Comparison of ENCODE assay signal across 19 cellular contexts in the genomic region with DNA sequence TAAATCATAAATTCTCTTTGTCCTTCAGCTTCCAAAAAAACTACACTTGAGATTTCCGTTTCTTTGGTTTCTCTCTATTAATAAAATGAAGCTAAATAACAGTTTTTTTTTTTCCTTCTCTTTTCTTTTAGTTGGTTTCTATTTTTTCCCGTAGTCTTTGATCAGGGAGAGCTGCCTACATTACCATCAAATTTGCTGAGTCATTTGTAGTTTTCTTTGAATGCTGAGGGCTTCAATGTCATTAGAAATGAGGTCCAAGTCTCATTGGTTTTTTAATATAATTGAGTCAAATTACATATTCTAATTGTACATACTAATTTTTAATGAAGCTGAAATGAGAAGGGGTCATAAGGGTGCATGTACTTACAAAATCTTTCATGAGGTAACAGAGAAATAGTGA.
A peak's percentile ranks its signal among the peaks of the same experiment; 100 is the strongest.
DNase-seq lines count a peak whose midpoint lies in the region; ATAC-seq, FAIRE-seq and TF ChIP-seq lines count a peak whose summit lies in the region.
"Had no signal": no experiment of that assay in that cellular context is flagged by ENCODE, and none has a peak within 500 bp of the region (broad histone marks: within the 10 kb centered on the region; RNA-seq: fewer than 3 reads in every experiment).

No MANE protein-coding gene starts in this region.

- in situ Hi-C loops in HepG2 (cut with HindIII; ENCODE audit: extremely low pct_ligation_motif_present, low pct_unique_long_range_greater_than_20kb), result no loop called here
- in situ Hi-C loops in K562 (cut with MboI), result no loop called here

- H3K36me3 Mint-ChIP-seq in GM23338 (ENCODE audit: low read depth), result no peaks in the 10 kb centered on the region
- H3K36me3 Mint-ChIP-seq: CD14-positive monocyte had no signal

- H3K27me3 ChIP-seq in HepG2 (ENCODE audit: control insufficient read depth in 1 of 2, insufficient read depth in 2 of 2, low read length in 2 of 2), result no peaks in the 10 kb centered on the region
- H3K27me3 ChIP-seq in right lobe of liver, result no peaks in the 10 kb centered on the region
- H3K27me3 ChIP-seq in GM23338 (ENCODE audit: insufficient read depth), result no peaks in the 10 kb centered on the region
- H3K27me3 ChIP-seq in K562 (ENCODE audit: control insufficient read depth in 2 of 2, insufficient read depth in 2 of 2, low read length in 2 of 2), result no peaks in the 10 kb centered on the region
- no peaks in the 10 kb centered on the region for H3K27me3 ChIP-seq in esophagus muscularis mucosa
- no peaks in the 10 kb centered on the region for H3K27me3 ChIP-seq in small intestine (ENCODE audit: control insufficient read depth in 2 of 2, insufficient read depth in 2 of 2, low read length in 2 of 2)

- H3K9me2 ChIP-seq in GM23338 (ENCODE audit: insufficient read depth), result peaks cover 3% of the 10 kb centered on the region

- H3K4me1 ChIP-seq in HepG2 (ENCODE audit: insufficient read depth, low read length), result no peaks in the 10 kb centered on the region
- peaks cover 0 to 26% (median 5%) of the 10 kb centered on the region in 4 donors for H3K4me1 ChIP-seq in right lobe of liver
- H3K4me1 ChIP-seq in GM23338 (ENCODE audit: insufficient read depth), result no peaks in the 10 kb centered on the region; the same call in 1 of the 2 replicates
- no peaks in the 10 kb centered on the region for H3K4me1 ChIP-seq in K562 (replicated peaks in 1 of 2; ENCODE audit: control insufficient read depth in 2 of 2, insufficient read depth in 2 of 2, low read length in 2 of 2)
- no peaks in the 10 kb centered on the region for H3K4me1 ChIP-seq in esophagus muscularis mucosa
- no peaks in the 10 kb centered on the region for H3K4me1 ChIP-seq in small intestine (ENCODE audit: control insufficient read depth in 2 of 2, insufficient read depth in 1 of 2, low read depth in 1 of 2, low read length in 1 of 2)
- H3K4me1 ChIP-seq: HAP-1 had no signal

- H3F3A ChIP-seq in GM23338 (replicated peaks; ENCODE audit: low read depth), result no peaks in the 10 kb centered on the region

- H3K9me3 Mint-ChIP-seq in GM23338, result no peaks in the 10 kb centered on the region

- no peak overlapping the region for H3K4me3 Mint-ChIP-seq in GM23338
- H3K4me3 Mint-ChIP-seq: CD14-positive monocyte; CD4-positive, alpha-beta T cell; CD8-positive, alpha-beta memory T cell; HFFc6 had no signal

- no peaks in the 10 kb centered on the region for H4K20me1 ChIP-seq in HepG2 (ENCODE audit: insufficient read depth, low read length)
- no peaks in the 10 kb centered on the region for H4K20me1 ChIP-seq in GM23338 (replicated peaks; ENCODE audit: insufficient read depth)
- H4K20me1 ChIP-seq in K562 (replicated peaks; ENCODE audit: control insufficient read depth, insufficient read depth, low read length), result no peaks in the 10 kb centered on the region

- no peaks in the 10 kb centered on the region for H3K4me1 Mint-ChIP-seq in GM23338
- H3K4me1 Mint-ChIP-seq: CD8-positive, alpha-beta memory T cell had no signal

- no peak for TF ChIP-seq POLR2A in HepG2 (IDR thresholded peaks at IDR 0.05; ENCODE audit: insufficient read depth in 1 of 2, low read depth in 2 of 2, low read length in 2 of 2)
- TF ChIP-seq POLR2A in right lobe of liver (IDR thresholded peaks at IDR 0.05), result no peak
- TF ChIP-seq POLR2A in K562 (conservative IDR thresholded peaks at IDR 0.05), result no peak
- TF ChIP-seq POLR2A in esophagus muscularis mucosa (IDR thresholded peaks at IDR 0.05; ENCODE audit: low read depth), result no peak

- H3K27ac Mint-ChIP-seq in GM23338, result peak overlapping the region; percentile 33
- H3K27ac Mint-ChIP-seq: CD14-positive monocyte; CD4-positive, alpha-beta T cell; CD8-positive, alpha-beta memory T cell; HFFc6 had no signal

- intact Hi-C loops in HepG2 (cut with micrococcal nuclease; ENCODE audit: unreplicated experiment) (no loop called here), right lobe of liver (cut with DNase I) (no loop called here), K562 (cut with micrococcal nuclease) (no loop called here), esophagus muscularis mucosa (cut with DNase I) (no loop called here)

- no peak overlapping the region for H3K4me3 ChIP-seq in HepG2 (replicated peaks in 1 of 3; ENCODE audit: insufficient read depth in 1 of 3, low read depth in 2 of 3, low read length in 3 of 3)
- H3K4me3 ChIP-seq in right lobe of liver, result no peak overlapping the region
- H3K4me3 ChIP-seq in GM23338, result no peak overlapping the region
- H3K4me3 ChIP-seq in K562, result no peak overlapping the region
- H3K4me3 ChIP-seq in esophagus muscularis mucosa, result no peak overlapping the region
- H3K4me3 ChIP-seq in small intestine (ENCODE audit: low read depth in 1 of 2, low read length in 2 of 2), result no peak overlapping the region
- H3K4me3 ChIP-seq: HAP-1 had no signal

- H3K4me2 ChIP-seq in HepG2 (ENCODE audit: low read depth, low read length) (no peak overlapping the region), GM23338 (no peak overlapping the region), K562 (ENCODE audit: insufficient read depth, low read length) (no peak overlapping the region)

- WGBS in HepG2 (ENCODE audit: low lambda C conversion rate), result 7% methylated on average over 2 of the region's 2 CpGs
- WGBS in right lobe of liver (ENCODE audit: insufficient coverage, low coverage, low lambda C conversion rate, missing lambda C conversion rate), result 42% methylated on average over 2 of the region's 2 CpGs
- 20% methylated on average over 1 of the region's 2 CpGs for WGBS in K562 (ENCODE audit: insufficient coverage, low coverage, missing lambda C conversion rate)
- 70% methylated on average over 2 of the region's 2 CpGs for WGBS in esophagus muscularis mucosa
- 54 to 73% (median 59%) methylated on average over 2 of the region's 2 CpGs for whole genome bisulfite sequencing in small intestine, 3 donors

- no peak overlapping the region for H3K9ac ChIP-seq in HepG2 (ENCODE audit: insufficient read depth, low read depth, low read length)
- H3K9ac ChIP-seq in K562 (ENCODE audit: insufficient read depth in 1 of 2, low read depth in 2 of 2, low read length in 2 of 2), result no peak overlapping the region

- H3K9me3 ChIP-seq in HepG2 (ENCODE audit: low read length) (no peaks in the 10 kb centered on the region), right lobe of liver (no peaks in the 10 kb centered on the region), K562 (replicated peaks; ENCODE audit: control insufficient read depth, insufficient read depth, low read depth, low read length) (no peaks in the 10 kb centered on the region), esophagus muscularis mucosa (no peaks in the 10 kb centered on the region), small intestine (ENCODE audit: control insufficient read depth, low read depth) (no peaks in the 10 kb centered on the region)
- H3K9me3 ChIP-seq: HAP-1 had no signal

- BruUV-seq in HepG2 (replicated peaks; lab: Mats Ljungman, UMichigan) (no TSS peak), K562 (replicated peaks; lab: Mats Ljungman, UMichigan) (no TSS peak)

- CTCF ChIA-PET in HepG2 (lab: Yijun Ruan, JAX; ENCODE audit: low intra/inter-chr PET ratio, low total read pairs), result no interaction called here
- CTCF ChIA-PET in K562 (lab: Yijun Ruan, JAX; ENCODE audit: low intra/inter-chr PET ratio), result no interaction called here

- H3K27me3 Mint-ChIP-seq in GM23338 (ENCODE audit: insufficient read depth, low read depth, poor library complexity), result no peaks in the 10 kb centered on the region
- H3K27me3 Mint-ChIP-seq: CD4-positive, alpha-beta T cell; CD8-positive, alpha-beta memory T cell had no signal

- H3K79me2 ChIP-seq in HepG2 (ENCODE audit: insufficient read depth, low read length) (no peaks in the 10 kb centered on the region), GM23338 (replicated peaks; ENCODE audit: insufficient read depth) (no peaks in the 10 kb centered on the region), K562 (ENCODE audit: control insufficient read depth, insufficient read depth, low read length) (no peaks in the 10 kb centered on the region)

- no peak for TF ChIP-seq EP300 in HepG2 (IDR thresholded peaks at IDR 0.05; ENCODE audit: low read depth in 2 of 2, low read length in 2 of 2)
- no peak for TF ChIP-seq EP300 in HepG2 (CRISPR knock-in tag; IDR thresholded peaks at IDR 0.05; ENCODE audit: borderline replicate concordance)
- no peak for TF ChIP-seq EP300 in K562 (IDR thresholded peaks at IDR 0.05; ENCODE audit: low read length)
- TF ChIP-seq EP300 in esophagus muscularis mucosa (IDR thresholded peaks at IDR 0.05), result no peak

- ATAC-seq in HepG2, result no peak
- no peak for ATAC-seq in right lobe of liver
- ATAC-seq in GM23338, result no peak
- no peak for ATAC-seq in K562

- POLR2A ChIA-PET in HepG2 (lab: Yijun Ruan, JAX), result no interaction called here
- POLR2A ChIA-PET in K562 (lab: Yijun Ruan, JAX), result no interaction called here

- H3K27ac ChIP-seq in HepG2 (ENCODE audit: extremely low read length, insufficient read depth, low read length) (no peak overlapping the region), right lobe of liver (no peak overlapping the region), GM23338 (ENCODE audit: low read depth) (no peak overlapping the region), K562 (ENCODE audit: extremely low read depth, low read depth, low read length) (no peak overlapping the region), esophagus muscularis mucosa (replicated peaks in 1 of 4) (no peak overlapping the region), small intestine (ENCODE audit: low read depth in 1 of 2, low read length in 1 of 2) (no peak overlapping the region)

- H3K9me1 ChIP-seq in K562 (ENCODE audit: control insufficient read depth, insufficient read depth, low read length), result no peaks in the 10 kb centered on the region

- DNase-seq in HepG2 (ENCODE audit: low spot score) (no peak), right lobe of liver (no peak), GM23338 (ENCODE audit: low spot score) (no peak), K562 (ENCODE audit: extremely low read depth in 1 of 4, low spot score in 3 of 4) (no peak), esophagus muscularis mucosa (ENCODE audit: extremely low spot score) (no peak), small intestine (no peak), H4 (ENCODE audit: low spot score) (no peak)
- DNase-seq: 8988T; CD4-positive, alpha-beta T cell; CD8-positive, alpha-beta memory T cell; DMS 273 treated with DMSO at 0.1 percent for 48 hours; DND-41; HFFc6 had no signal

- FAIRE-seq in HepG2 (lab: Jason Lieb, UNC), result no peak
- no peak for FAIRE-seq in K562 (lab: Jason Lieb, UNC)
- no peak for FAIRE-seq in small intestine (lab: Jason Lieb, UNC)
- FAIRE-seq: D721Med, G401.6, GM12892, H54 had no signal

- H3K36me3 ChIP-seq in HepG2 (replicated peaks in 1 of 2; ENCODE audit: control insufficient read depth in 1 of 2, insufficient read depth in 2 of 2, low read length in 2 of 2), result no peaks in the 10 kb centered on the region
- no peaks in the 10 kb centered on the region for H3K36me3 ChIP-seq in right lobe of liver
- H3K36me3 ChIP-seq in GM23338 (ENCODE audit: insufficient read depth), result no peaks in the 10 kb centered on the region
- H3K36me3 ChIP-seq in K562 (ENCODE audit: control insufficient read depth, insufficient read depth, low read length), result no peaks in the 10 kb centered on the region
- no peaks in the 10 kb centered on the region for H3K36me3 ChIP-seq in esophagus muscularis mucosa
- H3K36me3 ChIP-seq in small intestine (ENCODE audit: control insufficient read depth in 2 of 2, insufficient read depth in 2 of 2, low read length in 2 of 2), result no peaks in the 10 kb centered on the region
- H3K36me3 ChIP-seq: HAP-1 had no signal

- H2AFZ ChIP-seq in HepG2 (ENCODE audit: low read length) (no peak overlapping the region), GM23338 (no peak overlapping the region), K562 (ENCODE audit: low read depth, low read length) (no peak overlapping the region)

- TF ChIP-seq CTCF in HepG2 (CRISPR knock-in tag; IDR thresholded peaks at IDR 0.05) (no peak), right lobe of liver (IDR thresholded peaks at IDR 0.05) (no peak), GM23338 (conservative IDR thresholded peaks at IDR 0.05; ENCODE audit: low read depth in 2 of 2) (no peak), K562 (IDR thresholded peaks at IDR 0.05 in 2 of 3, conservative IDR thresholded peaks at IDR 0.05 in 1 of 3; ENCODE audit: insufficient read depth in 2 of 3, low read depth in 1 of 3, low read length in 3 of 3) (no peak), esophagus muscularis mucosa (IDR thresholded peaks at IDR 0.05) (no peak)

- TF ChIP-seq RAD21 in HepG2 (CRISPR knock-in tag; IDR thresholded peaks at IDR 0.05), result no peak
- TF ChIP-seq RAD21 in K562 (CRISPR knock-in tag; conservative IDR thresholded peaks at IDR 0.05 in 1 of 2, IDR thresholded peaks at IDR 0.05 in 1 of 2), result no peak

Comparison
In these comparisons a context has a peak if more than half of its experiments do, and no peak if none do; other contexts are left out.
1. Of the 241 proteins assayed by ChIP-seq in both HepG2 and K562: peak only in HepG2: none; only in K562: MAFG, NFE2 and NFE2L1; in both: MAFF and MAFK; in neither: 236.